In genomic region chr3:121834079-121834730, GRCh38 we compare ENCODE assay signal across 7 cellular contexts. TPM values are rescaled to one million over a fixed set of nuclear protein-coding genes. Genes with fewer than 3 reads are reported as not detected.
A peak's percentile ranks its signal among the peaks of the same experiment; 100 is the strongest.
DNase-seq lines count a peak whose midpoint lies in the region; ATAC-seq, FAIRE-seq and TF ChIP-seq lines count a peak whose summit lies in the region.

No MANE protein-coding gene starts in this region.

- H3K36me3 ChIP-seq in KMS-11 (ENCODE audit: insufficient read depth): no peaks in the 10 kb centered on the region; the same call in 1 of the 2 replicates
- H3K36me3 ChIP-seq in iPS-18a (ENCODE audit: control insufficient read depth, low read depth, low read length): peaks cover 12% of the 10 kb centered on the region
- peaks cover 0 to 3% of the 10 kb centered on the region in 2 donors for H3K36me3 ChIP-seq in small intestine (ENCODE audit: control insufficient read depth in 2 of 2, insufficient read depth in 2 of 2, low read length in 2 of 2)

- ATAC-seq in GM18498 (IDR thresholded peaks at IDR 0.05; ENCODE audit: unreplicated experiment): no peak
- no peak for ATAC-seq in GM19023 (IDR thresholded peaks at IDR 0.05; ENCODE audit: unreplicated experiment)

- H3K27me3 ChIP-seq in KMS-11 (ENCODE audit: insufficient read depth, low read depth) (no peaks in the 10 kb centered on the region), iPS-18a (ENCODE audit: control insufficient read depth, insufficient read depth, low read length) (peaks cover 15% of the 10 kb centered on the region), small intestine (ENCODE audit: control insufficient read depth in 2 of 2, insufficient read depth in 2 of 2, low read length in 2 of 2) (no peaks in the 10 kb centered on the region)

- no peaks in the 10 kb centered on the region for H3K9me3 ChIP-seq in iPS-18a (ENCODE audit: control insufficient read depth, low read depth, low read length)
- no peaks in the 10 kb centered on the region for H3K9me3 ChIP-seq in small intestine (ENCODE audit: control insufficient read depth, low read depth)

- DNase-seq in GM04503 (ENCODE audit: low read depth) (peak; percentile 9), small intestine (peak; percentile 31)

- H3K4me1 ChIP-seq in KMS-11 (ENCODE audit: low read depth, poor library complexity, severe bottlenecking) (peaks cover 32% of the 10 kb centered on the region), iPS-18a (ENCODE audit: control insufficient read depth, low read depth, low read length) (peaks cover 6% of the 10 kb centered on the region), small intestine (ENCODE audit: control insufficient read depth in 2 of 2, insufficient read depth in 1 of 2, low read depth in 1 of 2, low read length in 1 of 2) (peaks cover 0 to 3% of the 10 kb centered on the region in 2 donors)

- H4K20me1 ChIP-seq in KMS-11 (ENCODE audit: insufficient read depth): no peaks in the 10 kb centered on the region

- H3K79me2 ChIP-seq in KMS-11 (ENCODE audit: insufficient read depth, low read depth): peaks cover 31% of the 10 kb centered on the region

- H2AFZ ChIP-seq in KMS-11 (ENCODE audit: low read depth): peak overlapping the region; percentile 95

- no peak for TF ChIP-seq CTCF in KMS-11 (conservative IDR thresholded peaks at IDR 0.05; ENCODE audit: low read depth, low read length)

- WGBS in adipose tissue, 3 donors: 8 to 18% (median 15%) methylated on average over 18 of the region's 18 CpGs
- WGBS in small intestine, 3 donors: 5 to 12% (median 6%) methylated on average over 18 of the region's 18 CpGs

- peak overlapping the region; percentile 96 for H3K9ac ChIP-seq in KMS-11
- peak overlapping the region; percentile 96 for H3K9ac ChIP-seq in iPS-18a (ENCODE audit: low read length)

- no peak for FAIRE-seq in small intestine (lab: Jason Lieb, UNC)

- H3K27ac ChIP-seq in KMS-11 (peak overlapping the region; percentile 81), adipose tissue (ENCODE audit: low read depth, low read length) (peak overlapping the region; percentile 35), iPS-18a (ENCODE audit: low read length) (peak overlapping the region; percentile 47), small intestine (ENCODE audit: low read depth in 1 of 2, low read length in 1 of 2) (peak overlapping the region; percentile 78 to 79)

- H3K4me2 ChIP-seq in KMS-11: peak overlapping the region; percentile 97

- H3K4me3 ChIP-seq in KMS-11 (IDR thresholded peaks at IDR 0.05; ENCODE audit: insufficient read depth, low read depth, low read length): peak overlapping the region; percentile 93
- H3K4me3 ChIP-seq in iPS-18a (ENCODE audit: low read length): peak overlapping the region; percentile 85
- H3K4me3 ChIP-seq in small intestine (ENCODE audit: low read depth in 1 of 2, low read length in 2 of 2): peak overlapping the region; percentile 63 to 77

RNA-seq across cellular contexts. Expression of gene IQCB1, which starts 0.7 kb away (rescaled TPM):
- polyA plus RNA-seq in adipose tissue (10 to 100 TPM in 1 of 3 donors, 1 to 10 TPM in 2; 7.9 to 12.7 (median 7.9) TPM), small intestine (10 to 100 TPM in 1 of 3 donors, 1 to 10 TPM in 2; 8.9 to 12.8 (median 9.4) TPM)

RNA-seq across cellular contexts. Expression of gene EAF2, which starts 0.8 kb away (rescaled TPM):
- polyA plus RNA-seq in adipose tissue (1 to 10 TPM; 3.0 to 6.6 (median 5.4) TPM), small intestine (10 to 100 TPM in 1 of 3 donors, 1 to 10 TPM in 2; 4.9 to 18.1 (median 8.5) TPM)

RNA-seq across cellular contexts. Expression of gene SLC15A2, which starts 60.0 kb away (rescaled TPM):
- polyA plus RNA-seq in adipose tissue (1 to 10 TPM in 2 of 3 donors, under 1 TPM in 1; 0.15 to 2.4 (median 1.3) TPM), small intestine (1 to 10 TPM in 1 of 3 donors, under 1 TPM in 2; 0.34 to 1.1 (median 0.54) TPM)
